ENCODE assay signal across 9 cellular contexts in the genomic region with DNA sequence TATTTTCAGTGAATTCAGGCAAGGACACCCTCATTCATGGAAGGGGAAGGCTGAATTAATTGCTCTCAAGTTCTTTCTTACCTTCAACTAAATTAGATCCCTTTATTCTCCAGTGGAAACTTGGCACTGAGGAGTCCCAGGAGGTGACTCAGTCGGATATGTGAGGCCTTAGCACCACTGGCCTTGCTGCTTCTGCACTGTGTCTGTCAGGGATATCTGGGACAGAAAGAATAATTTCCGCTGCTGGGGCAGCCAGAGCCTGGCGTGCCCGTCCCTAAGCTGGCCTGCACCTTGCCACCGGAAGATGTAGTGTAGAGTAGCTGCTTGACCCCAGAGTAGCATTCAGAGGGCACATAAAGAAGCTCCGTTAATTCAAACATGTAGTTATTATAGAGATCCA. TPM values are rescaled to one million over a fixed set of nuclear protein-coding genes. Genes with fewer than 3 reads are reported as not detected.
DNase-seq lines count a peak whose midpoint lies in the region; ATAC-seq lines count a peak whose summit lies in the region.
"Had no signal": no experiment of that assay in that cellular context is flagged by ENCODE, and none has a peak within 500 bp of the region (broad histone marks: within the 10 kb centered on the region; RNA-seq: fewer than 3 reads in every experiment).

No MANE protein-coding gene starts in this region.

- ATAC-seq in Right ventricle myocardium inferior (peak; percentile 66), GM18861 (IDR thresholded peaks at IDR 0.05; ENCODE audit: unreplicated experiment) (no peak), GM21390 (IDR thresholded peaks at IDR 0.05; ENCODE audit: unreplicated experiment) (no peak), GM18520 (IDR thresholded peaks at IDR 0.05; ENCODE audit: unreplicated experiment) (no peak)

- intact Hi-C loops in Right ventricle myocardium inferior (cut with DNase I), result loop anchor here (2.0 to 10.0 kb wide), 3 partner anchors 50 to 373 kb away; partner anchors contain the start of gene LIMS1

- DNase-seq in EL (peak; percentile 56), UCSD-AML1 (lab: John Stamatoyannopoulos, UW; ENCODE audit: unreplicated experiment) (peak; percentile 52), Right ventricle myocardium inferior (ENCODE audit: missing footprints) (no peak), pulmonary artery endothelial cell (ENCODE audit: low read depth, low spot score) (peak; percentile 76), globus pallidus (ENCODE audit: low spot score) (no peak)
- DNase-seq: activated CD4-positive, alpha-beta T cell treated with anti-CD3 and anti-CD28 coated beads, Interleukin-2, amount 50 U/mL, for 4 hours had no signal

RNA-seq across cellular contexts. Expression of gene LIMS1, which starts 53.4 kb away (rescaled TPM):
- total RNA-seq in Right ventricle myocardium inferior, result 84.3 TPM
- total RNA-seq in pulmonary artery endothelial cell, result 145 and 169 TPM in 2 replicates

Comparison
In these comparisons a context has a peak if more than half of its experiments do, and no peak if none do; other contexts are left out.
1. DNase-seq: peak in EL (single experiment), UCSD-AML1 (single experiment) and pulmonary artery endothelial cell (single experiment); none in Right ventricle myocardium inferior (single experiment) and globus pallidus (single experiment).